ENCODE assay signal across 11 cellular contexts in the genomic region with DNA sequence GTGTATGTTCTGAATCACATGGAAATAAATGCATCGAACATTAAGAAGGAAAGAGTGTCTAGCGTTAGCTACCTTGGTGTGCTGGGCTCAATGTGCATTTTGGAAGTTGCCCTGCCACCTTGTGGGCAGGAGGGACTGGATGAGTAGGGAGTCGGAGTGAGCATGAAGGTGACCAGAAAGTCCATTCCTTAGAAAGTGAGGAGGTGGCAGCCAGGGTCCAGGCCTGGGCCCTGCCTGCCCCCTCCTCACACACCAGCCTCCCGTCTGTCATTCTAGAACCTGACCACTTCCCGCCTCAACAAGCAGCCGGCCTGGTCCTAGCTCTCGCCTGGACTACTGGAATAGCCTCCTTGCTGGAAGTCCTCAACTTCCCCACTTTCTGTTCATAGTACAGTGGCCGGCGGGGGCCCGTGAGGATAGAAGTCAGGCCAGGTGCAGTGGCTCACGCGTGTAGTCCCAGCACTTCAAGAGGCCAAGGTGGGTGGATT. TPM values are rescaled to one million over a fixed set of nuclear protein-coding genes. Genes with fewer than 3 reads are reported as not detected.
A peak's percentile ranks its signal among the peaks of the same experiment; 100 is the strongest.
DNase-seq lines count a peak whose midpoint lies in the region; ATAC-seq and TF ChIP-seq lines count a peak whose summit lies in the region.
"Had no signal": no experiment of that assay in that cellular context is flagged by ENCODE, and none has a peak within 500 bp of the region (broad histone marks: within the 10 kb centered on the region; RNA-seq: fewer than 3 reads in every experiment).

No MANE protein-coding gene starts in this region.

- peak; percentile 52 for TF ChIP-seq CTCF in LNCaP clone FGC (IDR thresholded peaks at IDR 0.05; ENCODE audit: control insufficient read depth, extremely low read depth, insufficient read depth)
- peak; percentile 39 for TF ChIP-seq CTCF in choroid plexus epithelial cell (conservative IDR thresholded peaks at IDR 0.05; ENCODE audit: low read depth, low read length)
- TF ChIP-seq CTCF in mucosa of descending colon (IDR thresholded peaks at IDR 0.05) = no peak
- TF ChIP-seq CTCF in Peyer's patch (IDR thresholded peaks at IDR 0.05) = peak in 2 of 6 experiments; percentile 15 to 16

- ATAC-seq in mucosa of descending colon = peak; percentile 24

- H3K36me3 ChIP-seq in mucosa of descending colon (ENCODE audit: low read depth) = no peaks in the 10 kb centered on the region
- H3K36me3 ChIP-seq in Peyer's patch = no peaks in the 10 kb centered on the region
- H3K36me3 ChIP-seq: SJCRH30 had no signal

- H3K4me1 ChIP-seq in mucosa of descending colon (ENCODE audit: low read depth) (no peaks in the 10 kb centered on the region), Peyer's patch (no peaks in the 10 kb centered on the region)
- H3K4me1 ChIP-seq: SJCRH30 had no signal

- peaks cover 0 to 6% of the 10 kb centered on the region in 2 donors for H3K27me3 ChIP-seq in Peyer's patch

- H3K9me3 ChIP-seq in mucosa of descending colon (no peaks in the 10 kb centered on the region), Peyer's patch (no peaks in the 10 kb centered on the region)
- H3K9me3 ChIP-seq: SJCRH30 had no signal

- TF ChIP-seq POLR2A in Peyer's patch (IDR thresholded peaks at IDR 0.05) = no peak

- no peak overlapping the region for H3K27ac ChIP-seq in Peyer's patch
- H3K27ac ChIP-seq: SJCRH30 had no signal

- intact Hi-C loops in mucosa of descending colon (cut with DNase I, micrococcal nuclease) = no loop called here

- H3K4me3 ChIP-seq in LNCaP clone FGC (ENCODE audit: low read depth, low read length) (no peak overlapping the region), choroid plexus epithelial cell (ENCODE audit: low read depth, low read length) (no peak overlapping the region), mucosa of descending colon (no peak overlapping the region), Peyer's patch (no peak overlapping the region)
- H3K4me3 ChIP-seq: SJCRH30 had no signal

- DNase-seq in EH (ENCODE audit: low read depth) (peak; percentile 11), LNCaP clone FGC (ENCODE audit: low read depth) (no peak), choroid plexus epithelial cell (ENCODE audit: low read depth) (peak; percentile 17), mucosa of descending colon (no peak), SK-N-DZ (ENCODE audit: low spot score) (no peak), mucosa of gallbladder (ENCODE audit: low spot score) (no peak), Peyer's patch (no peak)
- DNase-seq: activated CD4-positive, alpha-beta memory T cell treated with anti-CD3 and anti-CD28 coated beads, Interleukin-2, amount 10 ng/mL, durations not matched to agents 7 days and 5 days; NCI-H1694 had no signal

RNA-seq across cellular contexts. Expression of gene GATA2, which starts 10.2 kb away (rescaled TPM):
- 10 to 100 TPM in 1 of 3 donors, 1 to 10 TPM in 2; 1.6 to 10.1 (median 8.8) TPM for total RNA-seq in mucosa of descending colon
- polyA plus RNA-seq in SK-N-DZ (2014; cell fraction: cytosol; rRNA removed) = 116 and 129 TPM in 2 replicates
- polyA plus RNA-seq in SK-N-DZ (2014; cell fraction: nucleus; rRNA removed) = 130 and 136 TPM in 2 replicates
- total RNA-seq in mucosa of gallbladder = 22.8 TPM
- 10 to 100 TPM in 1 of 4 donors, 1 to 10 TPM in 3; 2.8 to 11.6 (median 8.1) TPM for total RNA-seq in Peyer's patch
- polyA plus RNA-seq: neural cell had no signal

RNA-seq across cellular contexts. Expression of gene DNAJB8, which starts 36.5 kb away (rescaled TPM):
- not detected for total RNA-seq in mucosa of descending colon
- not detected in 2 replicates for polyA plus RNA-seq in SK-N-DZ (2014; cell fraction: cytosol; rRNA removed)
- not detected in 2 replicates for polyA plus RNA-seq in SK-N-DZ (2014; cell fraction: nucleus; rRNA removed)
- total RNA-seq in mucosa of gallbladder = not detected
- not detected for total RNA-seq in Peyer's patch
- total RNA-seq: activated CD4-positive, alpha-beta memory T cell treated with anti-CD3 and anti-CD28 coated beads, Interleukin-2, amount 10 ng/mL, durations not matched to agents 7 days and 5 days; SJCRH30 had no signal
- polyA plus RNA-seq: neural cell had no signal

Comparison
In these comparisons a context has a peak if more than half of its experiments do, and no peak if none do; other contexts are left out.
1. DNase-seq: peak in EH (single experiment) and choroid plexus epithelial cell (single experiment); none in LNCaP clone FGC (single experiment), mucosa of descending colon (0 of 3), SK-N-DZ (single experiment), mucosa of gallbladder (single experiment) and Peyer's patch (0 of 3).